27 cellular contexts compared by ENCODE assay signal in genomic region chr1:41233708-41234107, GRCh38.
"Had no signal": no experiment of that assay in that cellular context is flagged by ENCODE, and none has a peak within 500 bp of the region (broad histone marks: within the 10 kb centered on the region; RNA-seq: fewer than 3 reads in every experiment).

No MANE protein-coding gene starts in this region.

- H3K4me3 ChIP-seq: adrenal gland, ascending aorta, gastrocnemius medialis, pancreas, prostate gland, smooth muscle cell, upper lobe of right lung had no signal

- ATAC-seq: activated CD8-positive, alpha-beta T cell treated with anti-CD3 and anti-CD28 coated beads, Interleukin-2, amount 10 ng/mL, durations not matched to agents 7 days and 5 days; activated T-cell treated with anti-CD3 and anti-CD28 coated beads, Interleukin-2, amount 50 U/mL, for 72 hours; effector memory CD8-positive, alpha-beta T cell; SK-N-SH treated with all-trans-retinoic acid at 6 μM for 48 hours; stimulated activated memory B cell treated with anti-CD40 and anti-IgM and Interleukin-4, amounts not matched to agents 10 μg/mL and 1 μg/mL and 100 μg/mL, for 72 hours; stimulated activated naive CD8-positive, alpha-beta T cell treated with anti-CD3 and anti-CD28 coated beads, Interleukin-15, amount 100 ng/mL, for 72 hours; upper lobe of right lung had no signal

- H3K27ac ChIP-seq: adrenal gland, ascending aorta, pancreas, prostate gland, upper lobe of right lung had no signal

- H3K4me1 ChIP-seq: ascending aorta had no signal

- H3K36me3 ChIP-seq: adrenal gland, ascending aorta, gastrocnemius medialis, pancreas, prostate gland, upper lobe of right lung had no signal

- DNase-seq: activated CD4-positive, CD25-positive, alpha-beta regulatory T cell treated with anti-CD3 and anti-CD28 coated beads, Interleukin-2, amount 50 U/mL, for 72 hours; activated CD8-positive, alpha-beta T cell treated with anti-CD3 and anti-CD28 coated beads, Interleukin-2, amount 10 ng/mL, durations not matched to agents 7 days and 5 days; activated naive CD4-positive, alpha-beta T cell treated with Interleukin-2 at 50 U/mL for 16 hours; activated naive CD8-positive, alpha-beta T cell treated with anti-CD3 and anti-CD28 coated beads for 36 hours; activated T-cell treated with anti-CD3 and anti-CD28 coated beads for 4 hours; activated T-cell treated with anti-CD3 and anti-CD28 coated beads, Interleukin-2, amount 50 U/mL, for 72 hours; cortex of kidney; effector memory CD8-positive, alpha-beta T cell; erythroblast; kidney glomerular epithelial cell; mammary epithelial cell; naive B cell; retina; stimulated activated CD4-positive, alpha-beta T cell treated with anti-CD3 and anti-CD28 coated beads, Interleukin-1b, Interleukin-23, amount 100 ng/mL, for 48 hours; stimulated activated CD4-positive, alpha-beta T cell treated with anti-CD3 and anti-CD28 coated beads, Interleukin-4, amount 100 ng/mL, for 4 hours; stimulated activated CD8-positive, alpha-beta memory T cell treated with anti-CD3 and anti-CD28 coated beads, Interleukin-4, amount 100 ng/mL, for 48 hours; stimulated activated naive CD8-positive, alpha-beta T cell treated with anti-CD3 and anti-CD28 coated beads, Interleukin-15, amount 100 ng/mL, for 72 hours; T-helper 2 cell; upper lobe of right lung had no signal

- H3K4me2 ChIP-seq: smooth muscle cell had no signal

- H3K9me3 ChIP-seq: adrenal gland, ascending aorta, gastrocnemius medialis, pancreas, prostate gland, upper lobe of right lung had no signal

- H3K27me3 ChIP-seq: adrenal gland, ascending aorta, gastrocnemius medialis, pancreas, upper lobe of right lung had no signal
